ENCODE assay signal across 14 cellular contexts in genomic region chr11:8722156-8722555, GRCh38. TPM values are rescaled to one million over a fixed set of nuclear protein-coding genes. Genes with fewer than 3 reads are reported as not detected.
DNase-seq lines count a peak whose midpoint lies in the region; ATAC-seq and TF ChIP-seq lines count a peak whose summit lies in the region.
"Had no signal": no experiment of that assay in that cellular context is flagged by ENCODE, and none has a peak within 500 bp of the region (broad histone marks: within the 10 kb centered on the region; RNA-seq: fewer than 3 reads in every experiment).

No MANE protein-coding gene starts in this region.

- H3K4me3 ChIP-seq in dorsolateral prefrontal cortex, result no peak overlapping the region
- no peak overlapping the region for H3K4me3 ChIP-seq in mucosa of stomach (ENCODE audit: low read length)
- H3K4me3 ChIP-seq: A549, pancreas had no signal

- peaks cover 74% of the 10 kb centered on the region for H3K4me1 ChIP-seq in mucosa of stomach (ENCODE audit: control insufficient read depth, insufficient read depth, low read length)

- H3K36me3 Mint-ChIP-seq in type B pancreatic cell, result peaks cover 6% of the 10 kb centered on the region

- H3K9me3 ChIP-seq in mucosa of stomach (ENCODE audit: control insufficient read depth, low read length), result no peaks in the 10 kb centered on the region
- H3K9me3 ChIP-seq: A549, pancreas had no signal

- H3K4me3 Mint-ChIP-seq in type B pancreatic cell, result peak overlapping the region; percentile 82

- peaks cover 11% of the 10 kb centered on the region for H3K36me3 ChIP-seq in mucosa of stomach (ENCODE audit: control insufficient read depth, insufficient read depth, low read length)

- no peaks in the 10 kb centered on the region for H3K9me3 Mint-ChIP-seq in type B pancreatic cell

- no peak for ATAC-seq in HG03460 (IDR thresholded peaks at IDR 0.05; ENCODE audit: unreplicated experiment)
- no peak for ATAC-seq in GM19397 (IDR thresholded peaks at IDR 0.05; ENCODE audit: unreplicated experiment)
- ATAC-seq: A549, pancreas had no signal

- no peak for TF ChIP-seq CTCF in dorsolateral prefrontal cortex (IDR thresholded peaks at IDR 0.05 in 54 of 56, conservative IDR thresholded peaks at IDR 0.05 in 2 of 56; ENCODE audit: low read depth in 1 of 56, partially characterized antibody in 56 of 56)
- no peak for TF ChIP-seq CTCF in type B pancreatic cell (conservative IDR thresholded peaks at IDR 0.05)

- no peaks in the 10 kb centered on the region for H3K27me3 Mint-ChIP-seq in type B pancreatic cell

- peak overlapping the region; percentile 8 for H3K9ac ChIP-seq in mucosa of stomach (ENCODE audit: low read length)

- intact Hi-C loops in dorsolateral prefrontal cortex (cut with DNase I), result no loop called here

- H3K27ac Mint-ChIP-seq in type B pancreatic cell, result peak overlapping the region; percentile 99

- H3K27me3 ChIP-seq in dorsolateral prefrontal cortex (no peaks in the 10 kb centered on the region), mucosa of stomach (ENCODE audit: control insufficient read depth, insufficient read depth, low read length) (no peaks in the 10 kb centered on the region)
- H3K27me3 ChIP-seq: pancreas had no signal

- peak; percentile 14 for DNase-seq in NCI-H82 (lab: John Stamatoyannopoulos, UW)
- no peak for DNase-seq in NCI-H82 treated with DMSO at 0.1 percent for 48 hours (lab: John Stamatoyannopoulos, UW; ENCODE audit: unreplicated experiment)
- DNase-seq in dorsolateral prefrontal cortex, result no peak
- DNase-seq in type B pancreatic cell (ENCODE audit: extremely low spot score, unreplicated experiment), result no peak
- no peak for DNase-seq in SW 1271 (lab: John Stamatoyannopoulos, UW)
- DNase-seq: GF-D8, NCI-H187, OCI-M1, WERI-Rb-1 had no signal

- H3K4me1 Mint-ChIP-seq in type B pancreatic cell (ENCODE audit: unreplicated experiment), result peaks cover 58% of the 10 kb centered on the region

- peak overlapping the region in 30 of 59 donors; percentile 6 to 87 (median 44) for H3K27ac ChIP-seq in dorsolateral prefrontal cortex

RNA-seq across cellular contexts. Expression of gene RPL27A, which starts 39.6 kb away (rescaled TPM):
- total RNA-seq in dorsolateral prefrontal cortex (100 to 1,000 TPM; 155 to 321 (median 208) TPM), type B pancreatic cell (ENCODE audit: low replicate concordance) (877 and 979 TPM in 2 replicates)

RNA-seq across cellular contexts. Expression of gene TRIM66, which starts 39.7 kb away (rescaled TPM):
- total RNA-seq in dorsolateral prefrontal cortex, result 10 to 100 TPM in 119 of 120 experiments, 1 to 10 TPM in 1; 9.2 to 31.7 (median 18.5) TPM
- total RNA-seq in type B pancreatic cell (ENCODE audit: low replicate concordance), result 5.9 and 8.5 TPM in 2 replicates
